8 cellular contexts compared by ENCODE assay signal in genomic region chr2:68828887-68829708, GRCh38. TPM values are rescaled to one million over a fixed set of nuclear protein-coding genes. Genes with fewer than 3 reads are reported as not detected.
DNase-seq lines count a peak whose midpoint lies in the region; ATAC-seq, FAIRE-seq and TF ChIP-seq lines count a peak whose summit lies in the region.

No MANE protein-coding gene starts in this region.

- peaks cover 26% of the 10 kb centered on the region for H3K4me1 Mint-ChIP-seq in mesothelial cell of epicardium

- H3K36me3 Mint-ChIP-seq in mesothelial cell of epicardium, result no peaks in the 10 kb centered on the region

- H3K9me3 ChIP-seq in endothelial cell of umbilical vein (replicated peaks; ENCODE audit: control insufficient read depth, insufficient read depth, low read length), result no peaks in the 10 kb centered on the region

- peak overlapping the region; percentile 70 for H3K27ac ChIP-seq in endothelial cell of umbilical vein (ENCODE audit: insufficient read depth, low read depth, low read length)

- TF ChIP-seq POLR2A in endothelial cell of umbilical vein (IDR thresholded peaks at IDR 0.05; ENCODE audit: low read depth, low read length) (no peak), GM12892 (IDR thresholded peaks at IDR 0.05; ENCODE audit: low read depth, low read length) (no peak)

- TF ChIP-seq CTCF in endothelial cell of umbilical vein (IDR thresholded peaks at IDR 0.05; ENCODE audit: extremely low read depth in 1 of 2, insufficient read depth in 1 of 2, low read depth in 1 of 2, low read length in 2 of 2) (no peak), mesothelial cell of epicardium (IDR thresholded peaks at IDR 0.05; ENCODE audit: unreplicated experiment) (no peak)

- no peaks in the 10 kb centered on the region for H3K9me3 Mint-ChIP-seq in mesothelial cell of epicardium

- no peaks in the 10 kb centered on the region for H3K9me1 ChIP-seq in endothelial cell of umbilical vein (replicated peaks; ENCODE audit: control insufficient read depth, extremely low read depth, insufficient read depth, low read length)

- no TSS peak for BruUV-seq in endothelial cell of umbilical vein (replicated peaks; lab: Mats Ljungman, UMichigan)

- H3K4me3 Mint-ChIP-seq in mesothelial cell of epicardium, result no peak overlapping the region

- peaks cover 6% of the 10 kb centered on the region for H3K27me3 Mint-ChIP-seq in mesothelial cell of epicardium (ENCODE audit: low read depth)

- H3K27ac Mint-ChIP-seq in mesothelial cell of epicardium, result peak overlapping the region; percentile 94

- no peak overlapping the region for H2AFZ ChIP-seq in endothelial cell of umbilical vein (ENCODE audit: low read depth, low read length)

- CTCF ChIA-PET in endothelial cell of umbilical vein (lab: Charles Lee), result interaction anchor here (0.8 to 2.5 kb wide), 10 partner anchors 9 to 96 kb away, joined by 3 to 21 read pairs (median 4); no protein-coding TSS in a partner anchor

- H3K36me3 ChIP-seq in endothelial cell of umbilical vein (ENCODE audit: control insufficient read depth in 2 of 2, extremely low read depth in 1 of 2, insufficient read depth in 2 of 2, low read length in 2 of 2), result no peaks in the 10 kb centered on the region

- H3K9ac ChIP-seq in endothelial cell of umbilical vein (replicated peaks; ENCODE audit: extremely low read depth, insufficient read depth, low read length), result peak overlapping the region; percentile 60

- POLR2A ChIA-PET in endothelial cell of umbilical vein (lab: Charles Lee), result no interaction called here

- peaks cover 43% of the 10 kb centered on the region for H3K4me1 ChIP-seq in endothelial cell of umbilical vein (ENCODE audit: control insufficient read depth, extremely low read depth, insufficient read depth, low read length)

- intact Hi-C loops in endothelial cell of umbilical vein (cut with micrococcal nuclease), result loop anchor here (1.0 to 2.0 kb wide), 2 partner anchors 18 to 50 kb away; no protein-coding TSS in a partner anchor

- no peaks in the 10 kb centered on the region for H3K79me2 ChIP-seq in endothelial cell of umbilical vein (ENCODE audit: control insufficient read depth, insufficient read depth, low read length)

- dilution Hi-C loops in endothelial cell of umbilical vein (cut with MboI; ENCODE audit: extremely low pct_ligation_motif_present, low sequenced_read_pairs), result no loop called here

- H3K4me3 ChIP-seq in endothelial cell of umbilical vein (replicated peaks in 1 of 3; ENCODE audit: insufficient read depth in 1 of 3, low read depth in 1 of 3, low read length in 3 of 3), result no peak overlapping the region

- peak overlapping the region; percentile 57 for H3K4me2 ChIP-seq in endothelial cell of umbilical vein (ENCODE audit: insufficient read depth, low read length)

- FAIRE-seq in endothelial cell of umbilical vein (lab: Jason Lieb, UNC) (peak; percentile 97), GM12892 (lab: Jason Lieb, UNC) (no peak)

- no peak for ATAC-seq in GM19328 (IDR thresholded peaks at IDR 0.05; ENCODE audit: unreplicated experiment)

- H3K27me3 ChIP-seq in endothelial cell of umbilical vein (ENCODE audit: control insufficient read depth in 2 of 2, insufficient read depth in 2 of 2, low read length in 2 of 2), result no peaks in the 10 kb centered on the region

- peak; percentile 34 for DNase-seq in GOT3 (lab: John Stamatoyannopoulos, UW)
- peak; percentile 98 for DNase-seq in NOMO-1 treated with DMSO at 0.1 percent for 48 hours (lab: John Stamatoyannopoulos, UW; ENCODE audit: unreplicated experiment)
- peak; percentile 30 for DNase-seq in activated CD8-positive, alpha-beta memory T cell treated with anti-CD3 and anti-CD28 coated beads, Interleukin-2, amount 50 U/mL, for 4 hours
- peak; percentile 99 for DNase-seq in endothelial cell of umbilical vein (ENCODE audit: low read depth, low spot score)
- DNase-seq in mesothelial cell of epicardium (ENCODE audit: low spot score in 2 of 2, unreplicated experiment in 2 of 2), result peak; percentile 85 to 95
- peak; percentile 22 to 41 for DNase-seq in stimulated activated CD8-positive, alpha-beta memory T cell treated with anti-CD3 and anti-CD28 coated beads, Interleukin-4, amount 100 ng/mL, for 1 hour (ENCODE audit: low read depth in 2 of 2, low spot score in 1 of 2)
- DNase-seq in GM12892 (ENCODE audit: insufficient read length), result no peak

- no peaks in the 10 kb centered on the region for H4K20me1 ChIP-seq in endothelial cell of umbilical vein (replicated peaks; ENCODE audit: control insufficient read depth, extremely low read depth, insufficient read depth, low read length)

TF ChIP-seq in endothelial cell of umbilical vein, 7 proteins besides CTCF, POLR2A, EP300 and RAD21:
- peak; percentile 52 for TF ChIP-seq MYC (IDR thresholded peaks at IDR 0.05; ENCODE audit: low read depth, low read length)
- TF ChIP-seq MAX (IDR thresholded peaks at IDR 0.05; ENCODE audit: insufficient read depth, insufficient read length), result peak; percentile 93
- peak; percentile 89 for TF ChIP-seq GATA2 (IDR thresholded peaks at IDR 0.05; ENCODE audit: insufficient read depth, insufficient read length, low read depth, low read length)
- TF ChIP-seq FOS (IDR thresholded peaks at IDR 0.05; ENCODE audit: borderline replicate concordance, insufficient read depth, low read length), result peak; percentile 70
- peak; percentile 99 for TF ChIP-seq POLR2AphosphoS5 (IDR thresholded peaks at IDR 0.05; ENCODE audit: insufficient read depth, low read depth, low read length)
- TF ChIP-seq JUN (IDR thresholded peaks at IDR 0.05; ENCODE audit: borderline replicate concordance, insufficient read depth, insufficient read length, low read depth), result peak; percentile 74
- TF ChIP-seq EZH2 (IDR thresholded peaks at IDR 0.05; ENCODE audit: borderline replicate concordance, low read depth, low read length, severe bottlenecking), result no peak

RNA-seq across cellular contexts. Expression of gene BMP10, which starts 42.1 kb away (rescaled TPM):
- total RNA-seq in endothelial cell of umbilical vein (not detected in 2 replicates), mesothelial cell of epicardium (0.13 TPM in 1 of 3 replicates, not detected in the others)
- polyA plus RNA-seq in endothelial cell of umbilical vein, result not detected in 2 replicates
- not detected in 2 replicates for polyA plus RNA-seq in endothelial cell of umbilical vein (2011; cell fraction: cytosol; rRNA removed)
- not detected in 2 replicates for polyA plus RNA-seq in endothelial cell of umbilical vein (2011; cell fraction: nucleus; rRNA removed)
- polyA plus RNA-seq in endothelial cell of umbilical vein (2012), result not detected in 2 replicates
- not detected in 2 replicates for polyA minus RNA-seq in endothelial cell of umbilical vein
- not detected for polyA minus RNA-seq in endothelial cell of umbilical vein (2011; cell fraction: cytosol; rRNA and poly(A)+ RNA removed)
- not detected in 2 replicates for polyA minus RNA-seq in endothelial cell of umbilical vein (2011; cell fraction: nucleus; rRNA and poly(A)+ RNA removed)
- not detected for polyA plus RNA-seq in GM12892 (2012; ENCODE audit: missing spikeins)
